2 cellular contexts compared by ENCODE assay signal in genomic region chr9:136541179-136541578, GRCh38.
TF ChIP-seq lines count a peak whose summit lies in the region.

No MANE protein-coding gene starts in this region.

TF ChIP-seq in WTC11, 78 proteins besides CTCF, POLR2A, EP300 and RAD21 (continued from another document):
- no peak for TF ChIP-seq RORB (CRISPR knock-in tag; IDR thresholded peaks at IDR 0.05)
- TF ChIP-seq HMGXB4 (CRISPR knock-in tag; IDR thresholded peaks at IDR 0.05): no peak
- TF ChIP-seq E2F1 (CRISPR knock-in tag; IDR thresholded peaks at IDR 0.05): no peak
- no peak for TF ChIP-seq ZNF232 (CRISPR knock-in tag; IDR thresholded peaks at IDR 0.05)
- TF ChIP-seq ZNF138 (CRISPR knock-in tag; conservative IDR thresholded peaks at IDR 0.05): no peak
- TF ChIP-seq ZNF425 (CRISPR knock-in tag; conservative IDR thresholded peaks at IDR 0.05): no peak

TF ChIP-seq in endothelial cell of umbilical vein, 7 proteins besides CTCF, POLR2A, EP300 and RAD21 (continued from another document):
- no peak for TF ChIP-seq GATA2 (IDR thresholded peaks at IDR 0.05; ENCODE audit: insufficient read depth, insufficient read length, low read depth, low read length)
- peak; percentile 39 for TF ChIP-seq JUN (IDR thresholded peaks at IDR 0.05; ENCODE audit: borderline replicate concordance, insufficient read depth, insufficient read length, low read depth)
- TF ChIP-seq MAX (IDR thresholded peaks at IDR 0.05; ENCODE audit: insufficient read depth, insufficient read length): no peak
